1 cellular context compared by ENCODE assay signal in the genomic region with DNA sequence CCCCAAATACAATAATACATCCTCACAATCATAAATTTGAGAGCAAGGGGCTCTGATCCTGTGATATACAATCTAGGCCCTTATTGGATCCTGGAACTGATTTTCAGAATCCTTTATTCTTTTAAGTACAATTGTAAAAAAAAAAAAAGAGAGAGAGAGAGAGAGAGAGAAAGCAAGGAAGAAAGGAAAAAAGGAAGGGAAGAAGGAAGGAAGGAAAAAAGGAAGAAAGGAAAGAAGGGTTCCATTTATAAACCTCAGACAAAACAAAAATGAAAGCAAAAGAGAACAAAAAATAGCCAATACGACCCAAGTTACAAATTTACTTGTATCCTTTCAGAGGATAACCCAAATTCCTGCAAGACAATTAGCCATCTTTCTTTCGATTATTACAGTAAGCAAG.
TF ChIP-seq lines count a peak whose summit lies in the region.

No MANE protein-coding gene starts in this region.

TF ChIP-seq in HepG2, 621 proteins besides CTCF, POLR2A, EP300 and RAD21 (continued from another document):
- TF ChIP-seq TP53 (CRISPR knock-in tag; conservative IDR thresholded peaks at IDR 0.05) (no peak), SNAI1 (CRISPR knock-in tag; IDR thresholded peaks at IDR 0.05; ENCODE audit: borderline replicate concordance) (no peak), SMC3 (IDR thresholded peaks at IDR 0.05; ENCODE audit: low read length) (no peak), SP1 (IDR thresholded peaks at IDR 0.05) (no peak), SP1 (CRISPR knock-in tag; IDR thresholded peaks at IDR 0.05) (no peak), FOXA3 (CRISPR knock-in tag; IDR thresholded peaks at IDR 0.05) (no peak), ERF (CRISPR knock-in tag; IDR thresholded peaks at IDR 0.05) (no peak), ZNF383 (CRISPR knock-in tag; IDR thresholded peaks at IDR 0.05; ENCODE audit: borderline replicate concordance) (no peak), ZIK1 (CRISPR knock-in tag; IDR thresholded peaks at IDR 0.05; ENCODE audit: borderline replicate concordance, low read depth) (no peak), THAP11 (CRISPR knock-in tag; IDR thresholded peaks at IDR 0.05) (no peak)
- TF ChIP-seq, protein P1, sequence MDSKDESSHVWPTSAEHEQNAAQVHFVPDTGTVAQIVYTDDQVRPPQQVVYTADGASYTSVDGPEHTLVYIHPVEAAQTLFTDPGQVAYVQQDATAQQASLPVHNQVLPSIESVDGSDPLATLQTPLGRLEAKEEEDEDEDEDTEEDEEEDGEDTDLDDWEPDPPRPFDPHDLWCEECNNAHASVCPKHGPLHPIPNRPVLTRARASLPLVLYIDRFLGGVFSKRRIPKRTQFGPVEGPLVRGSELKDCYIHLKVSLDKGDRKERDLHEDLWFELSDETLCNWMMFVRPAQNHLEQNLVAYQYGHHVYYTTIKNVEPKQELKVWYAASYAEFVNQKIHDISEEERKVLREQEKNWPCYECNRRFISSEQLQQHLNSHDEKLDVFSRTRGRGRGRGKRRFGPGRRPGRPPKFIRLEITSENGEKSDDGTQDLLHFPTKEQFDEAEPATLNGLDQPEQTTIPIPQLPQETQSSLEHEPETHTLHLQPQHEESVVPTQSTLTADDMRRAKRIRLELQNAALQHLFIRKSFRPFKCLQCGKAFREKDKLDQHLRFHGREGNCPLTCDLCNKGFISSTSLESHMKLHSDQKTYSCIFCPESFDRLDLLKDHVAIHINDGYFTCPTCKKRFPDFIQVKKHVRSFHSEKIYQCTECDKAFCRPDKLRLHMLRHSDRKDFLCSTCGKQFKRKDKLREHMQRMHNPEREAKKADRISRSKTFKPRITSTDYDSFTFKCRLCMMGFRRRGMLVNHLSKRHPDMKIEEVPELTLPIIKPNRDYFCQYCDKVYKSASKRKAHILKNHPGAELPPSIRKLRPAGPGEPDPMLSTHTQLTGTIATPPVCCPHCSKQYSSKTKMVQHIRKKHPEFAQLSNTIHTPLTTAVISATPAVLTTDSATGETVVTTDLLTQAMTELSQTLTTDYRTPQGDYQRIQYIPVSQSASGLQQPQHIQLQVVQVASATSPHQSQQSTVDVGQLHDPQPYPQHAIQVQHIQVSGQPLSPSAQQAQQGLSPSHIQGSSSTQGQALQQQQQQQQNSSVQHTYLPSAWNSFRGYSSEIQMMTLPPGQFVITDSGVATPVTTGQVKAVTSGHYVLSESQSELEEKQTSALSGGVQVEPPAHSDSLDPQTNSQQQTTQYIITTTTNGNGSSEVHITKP (CRISPR knock-in tag; IDR thresholded peaks at IDR 0.05; ENCODE audit: low read depth), result no peak
- TF ChIP-seq, protein P2, sequence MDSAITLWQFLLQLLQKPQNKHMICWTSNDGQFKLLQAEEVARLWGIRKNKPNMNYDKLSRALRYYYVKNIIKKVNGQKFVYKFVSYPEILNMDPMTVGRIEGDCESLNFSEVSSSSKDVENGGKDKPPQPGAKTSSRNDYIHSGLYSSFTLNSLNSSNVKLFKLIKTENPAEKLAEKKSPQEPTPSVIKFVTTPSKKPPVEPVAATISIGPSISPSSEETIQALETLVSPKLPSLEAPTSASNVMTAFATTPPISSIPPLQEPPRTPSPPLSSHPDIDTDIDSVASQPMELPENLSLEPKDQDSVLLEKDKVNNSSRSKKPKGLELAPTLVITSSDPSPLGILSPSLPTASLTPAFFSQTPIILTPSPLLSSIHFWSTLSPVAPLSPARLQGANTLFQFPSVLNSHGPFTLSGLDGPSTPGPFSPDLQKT (CRISPR knock-in tag; IDR thresholded peaks at IDR 0.05; ENCODE audit: borderline replicate concordance), result no peak
- TF ChIP-seq, protein P3, sequence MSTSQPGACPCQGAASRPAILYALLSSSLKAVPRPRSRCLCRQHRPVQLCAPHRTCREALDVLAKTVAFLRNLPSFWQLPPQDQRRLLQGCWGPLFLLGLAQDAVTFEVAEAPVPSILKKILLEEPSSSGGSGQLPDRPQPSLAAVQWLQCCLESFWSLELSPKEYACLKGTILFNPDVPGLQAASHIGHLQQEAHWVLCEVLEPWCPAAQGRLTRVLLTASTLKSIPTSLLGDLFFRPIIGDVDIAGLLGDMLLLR (CRISPR knock-in tag; IDR thresholded peaks at IDR 0.05), result no peak
- TF ChIP-seq, protein P4, sequence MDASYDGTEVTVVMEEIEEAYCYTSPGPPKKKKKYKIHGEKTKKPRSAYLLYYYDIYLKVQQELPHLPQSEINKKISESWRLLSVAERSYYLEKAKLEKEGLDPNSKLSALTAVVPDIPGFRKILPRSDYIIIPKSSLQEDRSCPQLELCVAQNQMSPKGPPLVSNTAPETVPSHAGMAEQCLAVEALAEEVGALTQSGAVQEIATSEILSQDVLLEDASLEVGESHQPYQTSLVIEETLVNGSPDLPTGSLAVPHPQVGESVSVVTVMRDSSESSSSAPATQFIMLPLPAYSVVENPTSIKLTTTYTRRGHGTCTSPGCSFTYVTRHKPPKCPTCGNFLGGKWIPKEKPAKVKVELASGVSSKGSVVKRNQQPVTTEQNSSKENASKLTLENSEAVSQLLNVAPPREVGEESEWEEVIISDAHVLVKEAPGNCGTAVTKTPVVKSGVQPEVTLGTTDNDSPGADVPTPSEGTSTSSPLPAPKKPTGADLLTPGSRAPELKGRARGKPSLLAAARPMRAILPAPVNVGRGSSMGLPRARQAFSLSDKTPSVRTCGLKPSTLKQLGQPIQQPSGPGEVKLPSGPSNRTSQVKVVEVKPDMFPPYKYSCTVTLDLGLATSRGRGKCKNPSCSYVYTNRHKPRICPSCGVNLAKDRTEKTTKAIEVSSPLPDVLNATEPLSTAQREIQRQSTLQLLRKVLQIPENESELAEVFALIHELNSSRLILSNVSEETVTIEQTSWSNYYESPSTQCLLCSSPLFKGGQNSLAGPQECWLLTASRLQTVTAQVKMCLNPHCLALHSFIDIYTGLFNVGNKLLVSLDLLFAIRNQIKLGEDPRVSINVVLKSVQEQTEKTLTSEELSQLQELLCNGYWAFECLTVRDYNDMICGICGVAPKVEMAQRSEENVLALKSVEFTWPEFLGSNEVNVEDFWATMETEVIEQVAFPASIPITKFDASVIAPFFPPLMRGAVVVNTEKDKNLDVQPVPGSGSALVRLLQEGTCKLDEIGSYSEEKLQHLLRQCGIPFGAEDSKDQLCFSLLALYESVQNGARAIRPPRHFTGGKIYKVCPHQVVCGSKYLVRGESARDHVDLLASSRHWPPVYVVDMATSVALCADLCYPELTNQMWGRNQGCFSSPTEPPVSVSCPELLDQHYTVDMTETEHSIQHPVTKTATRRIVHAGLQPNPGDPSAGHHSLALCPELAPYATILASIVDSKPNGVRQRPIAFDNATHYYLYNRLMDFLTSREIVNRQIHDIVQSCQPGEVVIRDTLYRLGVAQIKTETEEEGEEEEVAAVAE (CRISPR knock-in tag; IDR thresholded peaks at IDR 0.05; ENCODE audit: borderline replicate concordance), result no peak
